16 cellular contexts compared by ENCODE assay signal in genomic region chr3:122857019-122857418, GRCh38.
DNase-seq lines count a peak whose midpoint lies in the region; ATAC-seq and TF ChIP-seq lines count a peak whose summit lies in the region.
"Had no signal": no experiment of that assay in that cellular context is flagged by ENCODE, and none has a peak within 500 bp of the region (broad histone marks: within the 10 kb centered on the region; RNA-seq: fewer than 3 reads in every experiment).

No MANE protein-coding gene starts in this region.

- no peak overlapping the region for H4K8ac ChIP-seq in IMR-90 (ENCODE audit: low read depth in 2 of 2, low read length in 2 of 2)

- H3K14ac ChIP-seq in IMR-90 (replicated peaks; ENCODE audit: low read depth, low read length), result no peak overlapping the region

- no peak overlapping the region for H4K91ac ChIP-seq in IMR-90 (ENCODE audit: insufficient read depth, low read depth, low read length)

- 0 out of 2 replicates have a peak, but pooled peaks cover 5% of the 10 kb centered on the region for H3K9me1 ChIP-seq in IMR-90 (ENCODE audit: insufficient read depth, low read length)

- BruUV-seq in IMR-90 (replicated peaks; lab: Mats Ljungman, UMichigan), result no TSS peak

- no peak overlapping the region for H2BK5ac ChIP-seq in IMR-90 (ENCODE audit: low read depth, low read length, poor library complexity, severe bottlenecking)

- no peak overlapping the region for H3K4ac ChIP-seq in IMR-90 (ENCODE audit: low read depth, low read length)

- H3K9me3 ChIP-seq in IMR-90 (ENCODE audit: control insufficient read depth, insufficient read depth, low read length), result no peaks in the 10 kb centered on the region
- H3K9me3 ChIP-seq: sigmoid colon, vagina had no signal

- dilution Hi-C loops in IMR-90 (cut with HindIII; ENCODE audit: low sequenced_read_pairs, unreplicated experiment), result no loop called here

- TF ChIP-seq RAD21 in IMR-90 (IDR thresholded peaks at IDR 0.05; ENCODE audit: low read length), result no peak

- peak; percentile 31 for DNase-seq in ELR (ENCODE audit: low read depth)
- DNase-seq in IMR-90, result peak; percentile 62
- peak; percentile 73 to 83 for DNase-seq in cardiac fibroblast (ENCODE audit: low read depth in 2 of 2)
- peak; percentile 5 for DNase-seq in non-pigmented ciliary epithelial cell (ENCODE audit: low read depth)
- DNase-seq in SK-N-DZ (ENCODE audit: low spot score), result no peak
- DNase-seq in anterior cingulate cortex (lab: John Stamatoyannopoulos, UW), result no peak
- DNase-seq in caudate nucleus (lab: John Stamatoyannopoulos, UW), result no peak
- DNase-seq: CD8-positive, alpha-beta memory T cell; NCI-H2029; NCI-H748 treated with DMSO at 0.1 percent for 48 hours; nephron progenitor cell; Right ventricle myocardium superior; sigmoid colon; stimulated activated naive CD4-positive, alpha-beta T cell treated with Interleukin-2 at 50 U/mL for 16 hours had no signal

- no peak overlapping the region for H3K18ac ChIP-seq in IMR-90 (ENCODE audit: low read depth, low read length)

- intact Hi-C loops in IMR-90 (cut with micrococcal nuclease), result no loop called here

- no peak overlapping the region for H2BK20ac ChIP-seq in IMR-90 (ENCODE audit: low read depth, low read length)

- no peak overlapping the region for H3K27ac ChIP-seq in IMR-90 (ENCODE audit: insufficient read depth, low read length)
- H3K27ac ChIP-seq in caudate nucleus (ENCODE audit: low read depth, low read length), result no peak overlapping the region
- H3K27ac ChIP-seq: sigmoid colon, vagina had no signal

- no CpG with 5 or more reads among the region's 1 CpG for WGBS in IMR-90 (ENCODE audit: extremely low coverage in 2 of 2, insufficient read length in 1 of 2), 2 experiments

- no peak overlapping the region for H3K4me3 ChIP-seq in IMR-90 (ENCODE audit: insufficient read depth, low read depth, low read length)
- no peak overlapping the region for H3K4me3 ChIP-seq in cardiac fibroblast (replicated peaks in 1 of 2; ENCODE audit: low read depth in 2 of 2, low read length in 2 of 2)
- H3K4me3 ChIP-seq: lung, sigmoid colon, vagina had no signal

- no peaks in the 10 kb centered on the region for H3K4me1 ChIP-seq in IMR-90 (ENCODE audit: control insufficient read depth, insufficient read depth, low read length)
- H3K4me1 ChIP-seq: sigmoid colon, vagina had no signal

- peak; percentile 17 for ATAC-seq in IMR-90 (ENCODE audit: low read depth)

- peak overlapping the region; percentile 18; the same call in 1 of the 2 replicates for H3K4me2 ChIP-seq in IMR-90 (ENCODE audit: low read depth, low read length)

- H2BK15ac ChIP-seq in IMR-90 (ENCODE audit: low read depth, low read length), result no peak overlapping the region

- POLR2A ChIA-PET in IMR-90 (lab: Charles Lee; ENCODE audit: unreplicated experiment), result no interaction called here

- no peak overlapping the region for H3K23ac ChIP-seq in IMR-90 (ENCODE audit: low read depth, low read length)

- in situ Hi-C loops in IMR-90 (cut with MboI; ENCODE audit: low sequenced_read_pairs), result no loop called here

- H3K9ac ChIP-seq in IMR-90 (ENCODE audit: low read depth, low read length), result no peak overlapping the region

- no peak overlapping the region for H2AK9ac ChIP-seq in IMR-90 (replicated peaks; ENCODE audit: low read depth, low read length, poor library complexity)

- H2BK120ac ChIP-seq in IMR-90 (ENCODE audit: low read depth, low read length), result no peak overlapping the region

- no peak overlapping the region for H4K5ac ChIP-seq in IMR-90 (ENCODE audit: low read depth, low read length)

- no peaks in the 10 kb centered on the region for H3K79me1 ChIP-seq in IMR-90 (ENCODE audit: low read depth in 1 of 2, low read length in 2 of 2)

- no peaks in the 10 kb centered on the region for H3K36me3 ChIP-seq in IMR-90 (ENCODE audit: control insufficient read depth, insufficient read depth, low read length)

- TF ChIP-seq POLR2A in IMR-90 (IDR thresholded peaks at IDR 0.05; ENCODE audit: low read depth, low read length), result no peak

- TF ChIP-seq CTCF in IMR-90 (conservative IDR thresholded peaks at IDR 0.05; ENCODE audit: low read depth, low read length), result no peak
- no peak for TF ChIP-seq CTCF in cardiac fibroblast (IDR thresholded peaks at IDR 0.05; ENCODE audit: low read depth, low read length)

- no peak overlapping the region for H2AK5ac ChIP-seq in IMR-90 (ENCODE audit: low read depth, low read length)

- H2AFZ ChIP-seq in IMR-90 (replicated peaks; ENCODE audit: low read length, poor library complexity), result no peak overlapping the region

- CTCF ChIA-PET in IMR-90 (lab: Yijun Ruan, JAX), result no interaction called here

- no peak overlapping the region for H3K56ac ChIP-seq in IMR-90 (ENCODE audit: extremely low read depth, insufficient read depth, low read length)

- H3K27me3 ChIP-seq in IMR-90 (ENCODE audit: control insufficient read depth, insufficient read depth, low read length), result no peaks in the 10 kb centered on the region
- H3K27me3 ChIP-seq: sigmoid colon, vagina had no signal

- H4K20me1 ChIP-seq in IMR-90 (ENCODE audit: insufficient read depth, low read length), result no peaks in the 10 kb centered on the region

TF ChIP-seq in IMR-90, 13 proteins besides CTCF, POLR2A, EP300 and RAD21:
- TF ChIP-seq BHLHE40 (IDR thresholded peaks at IDR 0.05; ENCODE audit: low read depth, low read length) (no peak), CEBPB (IDR thresholded peaks at IDR 0.05; ENCODE audit: low read depth, low read length) (peak; percentile 57; the same call in 1 of the 2 replicates)
TF ChIP-seq in IMR-90: peak in this region for 1.

Comparison
In these comparisons a context has a peak if more than half of its experiments do, and no peak if none do; other contexts are left out.
1. DNase-seq: peak in ELR (single experiment), IMR-90 (single experiment), cardiac fibroblast (2 of 2) and non-pigmented ciliary epithelial cell (single experiment); none in SK-N-DZ (single experiment), anterior cingulate cortex (0 of 58) and caudate nucleus (0 of 61).